Comparison of ENCODE assay signal across 8 cellular contexts in genomic region chr12:119988788-119989618, GRCh38.
A peak's percentile ranks its signal among the peaks of the same experiment; 100 is the strongest.
DNase-seq lines count a peak whose midpoint lies in the region; ATAC-seq and TF ChIP-seq lines count a peak whose summit lies in the region.

TSS of gene BICDL1 (plus strand) at chr12:119989236. CDS start at chr12:119989869, 633 bp downstream.

- H3K4me3 ChIP-seq in AG09309 (ENCODE audit: control insufficient read depth, low read depth, low read length): peak within 1 kb of the TSS; percentile 51

- peak within 1 kb of the TSS; percentile 78 for H3K4me3 Mint-ChIP-seq in central memory CD8-positive, alpha-beta T cell

- H3K9me3 Mint-ChIP-seq in central memory CD8-positive, alpha-beta T cell: no peaks in the 10 kb centered on the region

- DNase-seq in AG09309 (ENCODE audit: low read depth) (no peak), NCI-H226 (peak; percentile 96), kidney tubule cell (ENCODE audit: low spot score) (peak; percentile 96)
- peak; percentile 87 to 97 for DNase-seq in central memory CD8-positive, alpha-beta T cell (ENCODE audit: low spot score in 2 of 2)
- DNase-seq in stimulated activated CD4-positive, alpha-beta T cell treated with anti-CD3 and anti-CD28 coated beads, Interleukin-1b, Interleukin-23, amount 100 ng/mL, for 48 hours: peak; percentile 99

- H3K4me1 Mint-ChIP-seq in central memory CD8-positive, alpha-beta T cell: peaks cover 28% of the 10 kb centered on the region

- H3K27ac Mint-ChIP-seq in central memory CD8-positive, alpha-beta T cell (ENCODE audit: low read depth): peak within 1 kb of the TSS; percentile 92

- H3K27me3 Mint-ChIP-seq in central memory CD8-positive, alpha-beta T cell: no peaks in the 10 kb centered on the region

- ATAC-seq in GM19035 (IDR thresholded peaks at IDR 0.05; ENCODE audit: unreplicated experiment) (peak; percentile 81), HG03280 (IDR thresholded peaks at IDR 0.05; ENCODE audit: unreplicated experiment) (peak; percentile 80)
- ATAC-seq in activated CD4-positive, CD25-positive, alpha-beta regulatory T cell treated with anti-CD3 and anti-CD28 coated beads, Interleukin-2, amount 50 U/mL, for 24 hours: peak; percentile 83 to 89
- ATAC-seq in central memory CD8-positive, alpha-beta T cell (replicated peaks; ENCODE audit: extremely low read depth, poor library complexity, severe bottlenecking): peak; percentile 87

- H3K36me3 Mint-ChIP-seq in central memory CD8-positive, alpha-beta T cell (ENCODE audit: insufficient read depth): peaks cover 37% of the 10 kb centered on the region

- no peak for TF ChIP-seq CTCF in AG09309 (IDR thresholded peaks at IDR 0.05; ENCODE audit: control insufficient read depth, insufficient read depth, low read depth, low read length, missing control alignments)
